9 cellular contexts compared by ENCODE assay signal in the genomic region with DNA sequence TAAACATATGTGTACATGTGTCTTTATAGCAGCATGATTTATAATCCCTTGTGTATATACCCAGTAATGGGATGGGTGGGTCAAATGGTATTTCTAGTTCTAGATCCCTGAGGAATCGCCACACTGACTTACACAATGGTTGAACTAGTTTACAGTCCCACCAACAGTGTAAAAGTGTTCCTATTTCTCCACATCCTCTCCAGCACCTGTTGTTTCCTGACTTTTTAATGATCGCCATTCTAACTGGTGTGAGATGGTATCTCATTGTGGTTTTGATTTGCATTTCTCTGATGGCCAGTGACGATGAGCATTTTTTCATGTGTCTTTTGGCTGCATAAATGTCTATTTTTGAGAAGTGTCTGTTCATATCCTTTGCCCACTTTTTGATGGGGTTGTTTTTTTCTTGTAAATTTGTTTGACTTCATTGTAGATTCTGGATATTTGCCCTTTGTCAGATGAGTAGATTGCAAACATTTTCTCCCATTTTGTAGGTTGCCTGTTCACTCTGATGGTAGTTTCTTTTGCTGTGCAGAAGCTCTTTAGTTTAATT. TPM values are rescaled to one million over a fixed set of nuclear protein-coding genes. Genes with fewer than 3 reads are reported as not detected.
"Had no signal": no experiment of that assay in that cellular context is flagged by ENCODE, and none has a peak within 500 bp of the region (broad histone marks: within the 10 kb centered on the region; RNA-seq: fewer than 3 reads in every experiment).

No MANE protein-coding gene starts in this region.

RNA-seq across cellular contexts. Expression of a gene that starts 15.6 kb away (rescaled TPM):
- total RNA-seq: upper lobe of right lung had no signal

RNA-seq across cellular contexts. Expression of a gene that starts 26.5 kb away (rescaled TPM):
- total RNA-seq: stomach, subcutaneous adipose tissue, thoracic aorta, tibial nerve, transverse colon, upper lobe of left lung, upper lobe of right lung, ureter, urinary bladder had no signal
- polyA plus RNA-seq: stomach, urinary bladder had no signal

RNA-seq across cellular contexts. Expression of a gene that starts 36.2 kb away (rescaled TPM):
- total RNA-seq: tibial nerve had no signal
